ENCODE assay signal across 17 cellular contexts in genomic region chr1:222276062-222276461, GRCh38.
DNase-seq lines count a peak whose midpoint lies in the region; ATAC-seq, FAIRE-seq and TF ChIP-seq lines count a peak whose summit lies in the region.
"Had no signal": no experiment of that assay in that cellular context is flagged by ENCODE, and none has a peak within 500 bp of the region (broad histone marks: within the 10 kb centered on the region; RNA-seq: fewer than 3 reads in every experiment).

No MANE protein-coding gene starts in this region.

- no peaks in the 10 kb centered on the region for H3K36me3 Mint-ChIP-seq in type B pancreatic cell
- H3K36me3 Mint-ChIP-seq in activated naive CD4-positive, alpha-beta T cell treated with anti-CD3 and anti-CD28 coated beads, Interleukin-2, amount 50 U/mL, for 72 hours = peaks cover 0 to 6% of the 10 kb centered on the region in 2 donors

- no peaks in the 10 kb centered on the region for H3K36me3 ChIP-seq in pancreas
- H3K36me3 ChIP-seq: tibial nerve had no signal

- intact Hi-C loops in pancreas (cut with DNase I) = no loop called here

- no peaks in the 10 kb centered on the region for H3K4me1 ChIP-seq in pancreas
- H3K4me1 ChIP-seq: foreskin keratinocyte, tibial nerve had no signal

- H3K4me3 ChIP-seq in pancreas = no peak overlapping the region
- H3K4me3 ChIP-seq: smooth muscle cell, tibial nerve had no signal

- no peaks in the 10 kb centered on the region for H3K9me3 Mint-ChIP-seq in type B pancreatic cell
- peaks cover 0 to 8% of the 10 kb centered on the region in 2 donors for H3K9me3 Mint-ChIP-seq in activated naive CD4-positive, alpha-beta T cell treated with anti-CD3 and anti-CD28 coated beads, Interleukin-2, amount 50 U/mL, for 72 hours
- H3K9me3 Mint-ChIP-seq: stimulated activated naive CD8-positive, alpha-beta T cell treated with anti-CD3 and anti-CD28 coated beads, Interleukin-15, Interleukin-2, amounts not matched to agents 100 ng/mL and 50 ng/mL, for 24 hours had no signal

- no peak for FAIRE-seq in pancreas (lab: Jason Lieb, UNC)

- no peak for TF ChIP-seq CTCF in pancreas (IDR thresholded peaks at IDR 0.05)
- no peak for TF ChIP-seq CTCF in type B pancreatic cell (conservative IDR thresholded peaks at IDR 0.05)

- 56 to 58% methylated on average over 5 of the region's 5 CpGs for WGBS in pancreas, 2 donors

- no peaks in the 10 kb centered on the region for H3K9me3 ChIP-seq in pancreas

- peak; percentile 81 for DNase-seq in DMS79 treated with DMSO at 0.1 percent for 48 hours (lab: John Stamatoyannopoulos, UW)
- peak; percentile 98 for DNase-seq in NCI-H1694 (lab: John Stamatoyannopoulos, UW)
- DNase-seq in NCI-H69 (lab: John Stamatoyannopoulos, UW) = peak; percentile 97
- peak in 2 of 6 donors; percentile 14 to 15 for DNase-seq in pancreas
- DNase-seq in T-helper 9 cell = no peak
- DNase-seq in type B pancreatic cell (ENCODE audit: extremely low spot score, unreplicated experiment) = no peak
- no peak for DNase-seq in activated naive CD4-positive, alpha-beta T cell treated with anti-CD3 and anti-CD28 coated beads, Interleukin-2, amount 50 U/mL, for 72 hours (ENCODE audit: low spot score in 2 of 2)
- DNase-seq: activated naive CD4-positive, alpha-beta T cell treated with Interleukin-2 at 50 U/mL for 16 hours; activated T-cell treated with anti-CD3 and anti-CD28 coated beads, Interleukin-2, amount 50 U/mL, for 24 hours; AML-193; foreskin keratinocyte; NCI-H187 treated with DMSO at 0.1 percent for 48 hours; stimulated activated CD4-positive, alpha-beta T cell treated with anti-CD3 and anti-CD28 coated beads, Interleukin-2, amount 100 ng/mL, for 48 hours; T1000 had no signal

- H3K27me3 ChIP-seq in pancreas = no peaks in the 10 kb centered on the region
- H3K27me3 ChIP-seq: foreskin keratinocyte, tibial nerve had no signal

- peak in 3 of 4 donors; percentile 19 to 88 (median 82) for ATAC-seq in pancreas
- no peak for ATAC-seq in activated naive CD4-positive, alpha-beta T cell treated with anti-CD3 and anti-CD28 coated beads, Interleukin-2, amount 50 U/mL, for 72 hours
- ATAC-seq: foreskin keratinocyte had no signal

- no peak overlapping the region for H3K4me3 Mint-ChIP-seq in type B pancreatic cell
- H3K4me3 Mint-ChIP-seq: activated T-cell treated with anti-CD3 and anti-CD28 coated beads, Interleukin-2, amount 50 U/mL, for 24 hours; stimulated activated naive CD8-positive, alpha-beta T cell treated with anti-CD3 and anti-CD28 coated beads, Interleukin-15, Interleukin-2, amounts not matched to agents 100 ng/mL and 50 ng/mL, for 24 hours had no signal

- H3K27ac ChIP-seq in pancreas = no peak overlapping the region
- H3K27ac ChIP-seq: foreskin keratinocyte, tibial nerve had no signal

- no peak overlapping the region for H3K27ac Mint-ChIP-seq in type B pancreatic cell
- no peak overlapping the region for H3K27ac Mint-ChIP-seq in activated naive CD4-positive, alpha-beta T cell treated with anti-CD3 and anti-CD28 coated beads, Interleukin-2, amount 50 U/mL, for 72 hours
- H3K27ac Mint-ChIP-seq: activated T-cell treated with anti-CD3 and anti-CD28 coated beads, Interleukin-2, amount 50 U/mL, for 24 hours; stimulated activated naive CD8-positive, alpha-beta T cell treated with anti-CD3 and anti-CD28 coated beads, Interleukin-15, Interleukin-2, amounts not matched to agents 100 ng/mL and 50 ng/mL, for 24 hours had no signal

- no peaks in the 10 kb centered on the region for H3K4me1 Mint-ChIP-seq in type B pancreatic cell (ENCODE audit: unreplicated experiment)

- H3K27me3 Mint-ChIP-seq in type B pancreatic cell = peaks cover 2% of the 10 kb centered on the region
- H3K27me3 Mint-ChIP-seq: activated T-cell treated with anti-CD3 and anti-CD28 coated beads, Interleukin-2, amount 50 U/mL, for 24 hours; stimulated activated naive CD8-positive, alpha-beta T cell treated with anti-CD3 and anti-CD28 coated beads, Interleukin-15, Interleukin-2, amounts not matched to agents 100 ng/mL and 50 ng/mL, for 24 hours had no signal

Comparison
In these comparisons a context has a peak if more than half of its experiments do, and no peak if none do; other contexts are left out.
1. DNase-seq: peak in DMS79 treated with DMSO at 0.1 percent for 48 hours (single experiment), NCI-H1694 (single experiment) and NCI-H69 (single experiment); none in T-helper 9 cell (single experiment), type B pancreatic cell (single experiment) and activated naive CD4-positive, alpha-beta T cell treated with anti-CD3 and anti-CD28 coated beads, Interleukin-2, amount 50 U/mL, for 72 hours (0 of 2).
2. ATAC-seq: peak in pancreas (3 of 4); none in activated naive CD4-positive, alpha-beta T cell treated with anti-CD3 and anti-CD28 coated beads, Interleukin-2, amount 50 U/mL, for 72 hours (0 of 2).